1 cellular context compared by ENCODE assay signal in genomic region chr2:20224191-20224715, GRCh38.
TF ChIP-seq lines count a peak whose summit lies in the region.

No MANE protein-coding gene starts in this region.

TF ChIP-seq in HepG2, 621 proteins besides CTCF, POLR2A, EP300 and RAD21 (continued from another document and continues in another):
- TF ChIP-seq POGK (CRISPR knock-in tag; conservative IDR thresholded peaks at IDR 0.05) (no peak), KAT7 (CRISPR knock-in tag; IDR thresholded peaks at IDR 0.05; ENCODE audit: borderline replicate concordance) (no peak), PRDM4 (CRISPR knock-in tag; IDR thresholded peaks at IDR 0.05; ENCODE audit: borderline replicate concordance) (no peak), ZNF775 (CRISPR knock-in tag; IDR thresholded peaks at IDR 0.05; ENCODE audit: borderline replicate concordance) (no peak), PRDM15 (CRISPR knock-in tag; IDR thresholded peaks at IDR 0.05) (0 out of 2 replicates have a peak, but pooled peaks have one; percentile 49), CREBL2 (CRISPR knock-in tag; IDR thresholded peaks at IDR 0.05; ENCODE audit: borderline replicate concordance) (no peak), TRIM22 (IDR thresholded peaks at IDR 0.05) (no peak), FOXA3 (CRISPR knock-in tag; IDR thresholded peaks at IDR 0.05) (no peak), ZNF746 (CRISPR knock-in tag; IDR thresholded peaks at IDR 0.05) (no peak), ZNF362 (CRISPR knock-in tag; IDR thresholded peaks at IDR 0.05; ENCODE audit: borderline replicate concordance) (0 out of 2 replicates have a peak, but pooled peaks have one; percentile 6), ZNF275 (CRISPR knock-in tag; IDR thresholded peaks at IDR 0.05; ENCODE audit: borderline replicate concordance) (no peak), ZNF205 (CRISPR knock-in tag; IDR thresholded peaks at IDR 0.05) (no peak), HIC2 (CRISPR knock-in tag; IDR thresholded peaks at IDR 0.05; ENCODE audit: low read depth) (no peak; the same call in 1 of the 2 replicates), PCBP1 (IDR thresholded peaks at IDR 0.05; ENCODE audit: borderline replicate concordance, low read depth, low read length) (no peak), ZNF292 (CRISPR knock-in tag; IDR thresholded peaks at IDR 0.05; ENCODE audit: borderline replicate concordance, low read depth) (no peak), ZHX1 (CRISPR knock-in tag; IDR thresholded peaks at IDR 0.05; ENCODE audit: low read depth) (no peak), REST (IDR thresholded peaks at IDR 0.05; ENCODE audit: borderline replicate concordance in 1 of 2, low read depth in 1 of 2, low read length in 2 of 2) (no peak), SIN3B (IDR thresholded peaks at IDR 0.05; ENCODE audit: low read length) (no peak), ZNF451 (CRISPR knock-in tag; IDR thresholded peaks at IDR 0.05) (0 out of 2 replicates have a peak, but pooled peaks have one; percentile 31), MYC (CRISPR knock-in tag; IDR thresholded peaks at IDR 0.05; ENCODE audit: borderline replicate concordance) (0 out of 2 replicates have a peak, but pooled peaks have one; percentile 20), ZNF225 (CRISPR knock-in tag; IDR thresholded peaks at IDR 0.05) (no peak), ZNF709 (CRISPR knock-in tag; IDR thresholded peaks at IDR 0.05) (no peak), CHD4 (IDR thresholded peaks at IDR 0.05; ENCODE audit: borderline replicate concordance, low read length) (no peak), ZBTB43 (CRISPR knock-in tag; conservative IDR thresholded peaks at IDR 0.05) (peak; percentile 36), MYPOP (CRISPR knock-in tag; IDR thresholded peaks at IDR 0.05) (peak; percentile 80), RXRA (CRISPR knock-in tag; IDR thresholded peaks at IDR 0.05) (0 out of 2 replicates have a peak, but pooled peaks have one; percentile 46), ZNF670 (CRISPR knock-in tag; IDR thresholded peaks at IDR 0.05; ENCODE audit: borderline replicate concordance) (no peak; the same call in 1 of the 2 replicates), NFE2L2 (IDR thresholded peaks at IDR 0.05; ENCODE audit: low read length) (no peak), NR1H2 (CRISPR knock-in tag; IDR thresholded peaks at IDR 0.05; ENCODE audit: borderline replicate concordance, low read depth) (no peak)
